ENCODE assay signal across 9 cellular contexts in genomic region chr5:113487779-113488644, GRCh38. TPM values are rescaled to one million over a fixed set of nuclear protein-coding genes. Genes with fewer than 3 reads are reported as not detected.
A peak's percentile ranks its signal among the peaks of the same experiment; 100 is the strongest.
DNase-seq lines count a peak whose midpoint lies in the region; ATAC-seq and TF ChIP-seq lines count a peak whose summit lies in the region.
"Had no signal": no experiment of that assay in that cellular context is flagged by ENCODE, and none has a peak within 500 bp of the region (broad histone marks: within the 10 kb centered on the region; RNA-seq: fewer than 3 reads in every experiment).

Gene MCC, minus strand, starts transcription at chr5:113488453.

- no peak for TF ChIP-seq CTCF in right lobe of liver (IDR thresholded peaks at IDR 0.05)

- H3K4me1 ChIP-seq in right lobe of liver: peaks cover 0 to 8% (median 0%) of the 10 kb centered on the region in 4 donors

- peaks cover 5 to 14% of the 10 kb centered on the region in 2 donors for H3K9me3 Mint-ChIP-seq in effector memory CD8-positive, alpha-beta T cell

- peak within 1 kb of the TSS; percentile 78 to 85 for H3K4me3 Mint-ChIP-seq in effector memory CD8-positive, alpha-beta T cell

- intact Hi-C loops in right lobe of liver (cut with DNase I): no loop called here

- peaks cover 0 to 20% of the 10 kb centered on the region in 2 donors for H3K4me1 Mint-ChIP-seq in effector memory CD8-positive, alpha-beta T cell (ENCODE audit: low read depth in 2 of 2)

- no peak within 1 kb of the TSS for H3K27ac Mint-ChIP-seq in effector memory CD8-positive, alpha-beta T cell

- DNase-seq in NCI-H2029 (lab: John Stamatoyannopoulos, UW) (peak; percentile 22), NCI-H2029 treated with DMSO at 0.1 percent for 48 hours (lab: John Stamatoyannopoulos, UW) (no peak), NCI-H146 (lab: John Stamatoyannopoulos, UW) (peak; percentile 80), right lobe of liver (peak; percentile 48 to 75 (median 59)), NOMO-1 (lab: John Stamatoyannopoulos, UW; ENCODE audit: unreplicated experiment in 2 of 2) (no peak)
- peak; percentile 9 to 25 for DNase-seq in activated CD4-positive, alpha-beta T cell treated with anti-CD3 and anti-CD28 coated beads for 4 hours
- peak in 1 of 3 experiments; percentile 14 for DNase-seq in effector memory CD8-positive, alpha-beta T cell
- peak; percentile 32 for DNase-seq in stimulated activated CD4-positive, alpha-beta T cell treated with anti-CD3 and anti-CD28 coated beads, Interleukin-4, amount 100 ng/mL, for 1 hour
- DNase-seq: DND-41 had no signal

- peak; percentile 55 for ATAC-seq in effector memory CD8-positive, alpha-beta T cell (replicated peaks)
- peak; percentile 75 to 87 (median 84) for ATAC-seq in right lobe of liver

- no peak within 1 kb of the TSS for H3K27ac ChIP-seq in right lobe of liver

- peak within 1 kb of the TSS; percentile 31 to 58 (median 35) for H3K4me3 ChIP-seq in right lobe of liver

- WGBS in right lobe of liver (ENCODE audit: insufficient coverage, low coverage, low lambda C conversion rate, missing lambda C conversion rate): no CpG with 5 or more reads among the region's 86 CpGs

- no peaks in the 10 kb centered on the region for H3K36me3 ChIP-seq in right lobe of liver

- H3K27me3 Mint-ChIP-seq in effector memory CD8-positive, alpha-beta T cell: peaks cover 80 to 97% of the 10 kb centered on the region in 2 donors

- H3K27me3 ChIP-seq in right lobe of liver: peaks cover 0 to 14% of the 10 kb centered on the region in 2 donors

- H3K9me3 ChIP-seq in right lobe of liver: peaks cover 0 to 3% (median 0%) of the 10 kb centered on the region in 4 donors

- no peak for TF ChIP-seq POLR2A in right lobe of liver (IDR thresholded peaks at IDR 0.05)

- H3K36me3 Mint-ChIP-seq in effector memory CD8-positive, alpha-beta T cell (ENCODE audit: insufficient read depth): no peaks in the 10 kb centered on the region

RNA-seq across cellular contexts. Expression of gene MCC, which starts in this region (rescaled TPM):
- 10 to 100 TPM; 23.1 to 35.2 (median 26.1) TPM for total RNA-seq in right lobe of liver

Comparison
In these comparisons a context has a peak if more than half of its experiments do, and no peak if none do; other contexts are left out.
1. DNase-seq: peak in NCI-H2029 (single experiment), NCI-H146 (single experiment), activated CD4-positive, alpha-beta T cell treated with anti-CD3 and anti-CD28 coated beads for 4 hours (2 of 2), right lobe of liver (3 of 3) and stimulated activated CD4-positive, alpha-beta T cell treated with anti-CD3 and anti-CD28 coated beads, Interleukin-4, amount 100 ng/mL, for 1 hour (single experiment); none in NCI-H2029 treated with DMSO at 0.1 percent for 48 hours (single experiment) and NOMO-1 (0 of 2).